ENCODE assay signal across 9 cellular contexts in the genomic region with DNA sequence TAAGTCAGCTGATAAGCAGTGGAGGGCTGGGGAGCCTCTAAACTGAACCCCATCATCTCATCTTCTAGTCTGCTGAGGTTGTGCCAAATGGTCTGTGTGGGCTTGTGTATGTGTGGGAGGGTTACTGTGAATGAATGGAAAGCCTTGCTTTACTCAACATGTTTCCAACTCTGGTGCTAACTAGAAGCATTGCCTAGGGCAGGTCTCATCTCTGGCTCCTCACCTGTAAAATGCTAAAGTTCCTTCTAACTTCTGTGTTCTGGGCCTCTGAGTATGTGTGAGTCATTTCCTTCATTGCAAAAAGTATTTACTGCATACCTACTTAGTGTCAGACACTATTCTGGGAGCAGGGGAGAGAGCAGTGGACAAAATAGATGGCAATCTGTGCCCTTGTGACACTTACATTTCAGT. TPM values are rescaled to one million over a fixed set of nuclear protein-coding genes. Genes with fewer than 3 reads are reported as not detected.
DNase-seq lines count a peak whose midpoint lies in the region; ATAC-seq, FAIRE-seq and TF ChIP-seq lines count a peak whose summit lies in the region.
"Had no signal": no experiment of that assay in that cellular context is flagged by ENCODE, and none has a peak within 500 bp of the region (broad histone marks: within the 10 kb centered on the region; RNA-seq: fewer than 3 reads in every experiment).

No MANE protein-coding gene starts in this region.

- H3K4me3 ChIP-seq in kidney (ENCODE audit: low read length in 2 of 2) = peak overlapping the region; percentile 70 to 71
- H3K4me3 ChIP-seq: SK-N-MC had no signal

- H3K36me3 Mint-ChIP-seq in activated CD4-positive, alpha-beta T cell treated with anti-CD3 and anti-CD28 coated beads, Interleukin-2, amount 10 ng/mL, durations not matched to agents 7 days and 5 days (ENCODE audit: low read depth) = no peaks in the 10 kb centered on the region
- H3K36me3 Mint-ChIP-seq in activated T-helper 1 cell treated with anti-CD3 and anti-CD28 coated beads, Interleukin-12 subunit alpha, Interleukin-12 subunit beta, Interleukin-2, Interleukin-4 antibody, amounts not matched to agents 30 ng/mL and 10 ng/mL and 1 ng/mL, durations not matched to agents 14 hours and 24 hours and 36 hours (ENCODE audit: low read depth) = no peaks in the 10 kb centered on the region
- H3K36me3 Mint-ChIP-seq in stimulated activated naive B cell treated with anti-CD40 and anti-IgM and Interleukin-4, amounts not matched to agents 10 μg/mL and 1 μg/mL and 100 μg/mL, for 72 hours = peaks cover 0 to 3% of the 10 kb centered on the region in 2 donors

- H3K4me1 ChIP-seq in kidney (ENCODE audit: control insufficient read depth in 1 of 2, insufficient read depth in 1 of 2, low read depth in 1 of 2, low read length in 2 of 2) = peaks cover 24 to 32% of the 10 kb centered on the region in 2 donors

- no peaks in the 10 kb centered on the region for H3K36me3 ChIP-seq in kidney (ENCODE audit: control insufficient read depth in 1 of 2, insufficient read depth in 2 of 2, low read length in 2 of 2)

- peak overlapping the region; percentile 4 for H3K4me3 Mint-ChIP-seq in activated CD4-positive, alpha-beta T cell treated with anti-CD3 and anti-CD28 coated beads, Interleukin-2, amount 10 ng/mL, durations not matched to agents 7 days and 5 days
- peak overlapping the region; percentile 32 for H3K4me3 Mint-ChIP-seq in activated T-helper 1 cell treated with anti-CD3 and anti-CD28 coated beads, Interleukin-12 subunit alpha, Interleukin-12 subunit beta, Interleukin-2, Interleukin-4 antibody, amounts not matched to agents 30 ng/mL and 10 ng/mL and 1 ng/mL, durations not matched to agents 14 hours and 24 hours and 36 hours
- peak overlapping the region; percentile 80 to 81 for H3K4me3 Mint-ChIP-seq in stimulated activated naive B cell treated with anti-CD40 and anti-IgM and Interleukin-4, amounts not matched to agents 10 μg/mL and 1 μg/mL and 100 μg/mL, for 72 hours

- H3K4me1 Mint-ChIP-seq in activated CD4-positive, alpha-beta T cell treated with anti-CD3 and anti-CD28 coated beads, Interleukin-2, amount 10 ng/mL, durations not matched to agents 7 days and 5 days = peaks cover 32% of the 10 kb centered on the region
- peaks cover 33% of the 10 kb centered on the region for H3K4me1 Mint-ChIP-seq in activated T-helper 1 cell treated with anti-CD3 and anti-CD28 coated beads, Interleukin-12 subunit alpha, Interleukin-12 subunit beta, Interleukin-2, Interleukin-4 antibody, amounts not matched to agents 30 ng/mL and 10 ng/mL and 1 ng/mL, durations not matched to agents 14 hours and 24 hours and 36 hours (ENCODE audit: low read depth)
- peaks cover 28 to 36% of the 10 kb centered on the region in 2 donors for H3K4me1 Mint-ChIP-seq in stimulated activated naive B cell treated with anti-CD40 and anti-IgM and Interleukin-4, amounts not matched to agents 10 μg/mL and 1 μg/mL and 100 μg/mL, for 72 hours

- CTCF ChIA-PET in activated CD4-positive, alpha-beta T cell treated with anti-CD3 and anti-CD28 coated beads, Interleukin-2, amount 10 ng/mL, durations not matched to agents 7 days and 5 days (lab: Charles Lee) = interaction anchor here (0.7 kb wide), 1 partner anchor 9 kb away, joined by 3 read pairs; no protein-coding TSS in a partner anchor

- H3K27me3 Mint-ChIP-seq in activated CD4-positive, alpha-beta T cell treated with anti-CD3 and anti-CD28 coated beads, Interleukin-2, amount 10 ng/mL, durations not matched to agents 7 days and 5 days = peaks cover 73% of the 10 kb centered on the region
- peaks cover 81% of the 10 kb centered on the region for H3K27me3 Mint-ChIP-seq in activated T-helper 1 cell treated with anti-CD3 and anti-CD28 coated beads, Interleukin-12 subunit alpha, Interleukin-12 subunit beta, Interleukin-2, Interleukin-4 antibody, amounts not matched to agents 30 ng/mL and 10 ng/mL and 1 ng/mL, durations not matched to agents 14 hours and 24 hours and 36 hours (ENCODE audit: insufficient read depth)
- peaks cover 72 to 77% of the 10 kb centered on the region in 2 donors for H3K27me3 Mint-ChIP-seq in stimulated activated naive B cell treated with anti-CD40 and anti-IgM and Interleukin-4, amounts not matched to agents 10 μg/mL and 1 μg/mL and 100 μg/mL, for 72 hours

- no peak for FAIRE-seq in kidney (lab: Jason Lieb, UNC)

- H3K27ac Mint-ChIP-seq in activated CD4-positive, alpha-beta T cell treated with anti-CD3 and anti-CD28 coated beads, Interleukin-2, amount 10 ng/mL, durations not matched to agents 7 days and 5 days = no peak overlapping the region
- H3K27ac Mint-ChIP-seq in activated T-helper 1 cell treated with anti-CD3 and anti-CD28 coated beads, Interleukin-12 subunit alpha, Interleukin-12 subunit beta, Interleukin-2, Interleukin-4 antibody, amounts not matched to agents 30 ng/mL and 10 ng/mL and 1 ng/mL, durations not matched to agents 14 hours and 24 hours and 36 hours = no peak overlapping the region
- no peak overlapping the region for H3K27ac Mint-ChIP-seq in stimulated activated naive B cell treated with anti-CD40 and anti-IgM and Interleukin-4, amounts not matched to agents 10 μg/mL and 1 μg/mL and 100 μg/mL, for 72 hours

- intact Hi-C loops in activated T-helper 1 cell treated with anti-CD3 and anti-CD28 coated beads, Interleukin-12 subunit alpha, Interleukin-12 subunit beta, Interleukin-2, Interleukin-4 antibody, amounts not matched to agents 30 ng/mL and 10 ng/mL and 1 ng/mL, durations not matched to agents 14 hours and 24 hours and 36 hours (cut with micrococcal nuclease) = loop anchor here (2.0 to 10.0 kb wide), 2 partner anchors 162 to 632 kb away; partner anchors contain the start of gene MYO5B
- intact Hi-C loops in kidney (cut with DNase I) = no loop called here

- H3K27ac ChIP-seq in kidney (ENCODE audit: low read depth in 2 of 2, low read length in 2 of 2) = no peak overlapping the region
- H3K27ac ChIP-seq: SK-N-MC had no signal

- DNase-seq in activated CD4-positive, alpha-beta T cell treated with anti-CD3 and anti-CD28 coated beads, Interleukin-2, amount 10 ng/mL, durations not matched to agents 7 days and 5 days = no peak
- DNase-seq in activated CD4-positive, alpha-beta T cell treated with anti-CD3 and anti-CD28 coated beads, Interleukin-2, amount 50 U/mL, for 1 hour = no peak
- DNase-seq in activated T-helper 1 cell treated with anti-CD3 and anti-CD28 coated beads, Interleukin-12 subunit alpha, Interleukin-12 subunit beta, Interleukin-2, Interleukin-4 antibody, amounts not matched to agents 30 ng/mL and 10 ng/mL and 1 ng/mL, durations not matched to agents 14 hours and 24 hours and 36 hours (ENCODE audit: low spot score) = no peak
- DNase-seq in kidney (no peak), iPS-NIHi11 (ENCODE audit: low spot score) (no peak)
- no peak for DNase-seq in stimulated activated naive B cell treated with anti-CD40 and anti-IgM and Interleukin-4, amounts not matched to agents 10 μg/mL and 1 μg/mL and 100 μg/mL, for 72 hours
- no peak for DNase-seq in stimulated activated naive CD4-positive, alpha-beta T cell treated with Interleukin-2 at 50 U/mL for 16 hours (lab: John Stamatoyannopoulos, UW)

- H3K9me3 Mint-ChIP-seq in activated CD4-positive, alpha-beta T cell treated with anti-CD3 and anti-CD28 coated beads, Interleukin-2, amount 10 ng/mL, durations not matched to agents 7 days and 5 days = no peaks in the 10 kb centered on the region
- no peaks in the 10 kb centered on the region for H3K9me3 Mint-ChIP-seq in activated T-helper 1 cell treated with anti-CD3 and anti-CD28 coated beads, Interleukin-12 subunit alpha, Interleukin-12 subunit beta, Interleukin-2, Interleukin-4 antibody, amounts not matched to agents 30 ng/mL and 10 ng/mL and 1 ng/mL, durations not matched to agents 14 hours and 24 hours and 36 hours
- no peaks in the 10 kb centered on the region for H3K9me3 Mint-ChIP-seq in stimulated activated naive B cell treated with anti-CD40 and anti-IgM and Interleukin-4, amounts not matched to agents 10 μg/mL and 1 μg/mL and 100 μg/mL, for 72 hours

- TF ChIP-seq CTCF in kidney (IDR thresholded peaks at IDR 0.05; ENCODE audit: borderline replicate concordance, extremely low read depth, insufficient read depth) = no peak

- no peak overlapping the region for H3K9ac ChIP-seq in kidney (ENCODE audit: low read length in 2 of 2)

- H3K9me3 ChIP-seq in kidney (ENCODE audit: control insufficient read depth in 1 of 2, low read length in 2 of 2) = no peaks in the 10 kb centered on the region

- POLR2A ChIA-PET in activated CD4-positive, alpha-beta T cell treated with anti-CD3 and anti-CD28 coated beads, Interleukin-2, amount 10 ng/mL, durations not matched to agents 7 days and 5 days (lab: Charles Lee) = no interaction called here

- ATAC-seq in stimulated activated naive B cell treated with anti-CD40 and anti-IgM and Interleukin-4, amounts not matched to agents 10 μg/mL and 1 μg/mL and 100 μg/mL, for 72 hours (replicated peaks) = peak; percentile 25 to 30
- ATAC-seq in GM18907 (IDR thresholded peaks at IDR 0.05; ENCODE audit: unreplicated experiment) = no peak

RNA-seq across cellular contexts. Expression of gene LIPG, which starts 1.3 kb away (rescaled TPM):
- total RNA-seq in activated CD4-positive, alpha-beta T cell treated with anti-CD3 and anti-CD28 coated beads, Interleukin-2, amount 10 ng/mL, durations not matched to agents 7 days and 5 days = under 1 TPM in 1 of 2 experiments, not detected in 1; 0.15 TPM
- 0.29 and 0.88 TPM in 2 replicates for total RNA-seq in activated T-helper 1 cell treated with anti-CD3 and anti-CD28 coated beads, Interleukin-12 subunit alpha, Interleukin-12 subunit beta, Interleukin-2, Interleukin-4 antibody, amounts not matched to agents 30 ng/mL and 10 ng/mL and 1 ng/mL, durations not matched to agents 14 hours and 24 hours and 36 hours
- total RNA-seq in kidney = 50.9 TPM
- polyA plus RNA-seq in kidney (ENCODE audit: insufficient read depth, low read depth, low replicate concordance) = 4.8 TPM

Comparison
In these comparisons a context has a peak if more than half of its experiments do, and no peak if none do; other contexts are left out.
1. H3K4me3 Mint-ChIP-seq: peak in every context shown above with its lines; median percentile 80 in stimulated activated naive B cell treated with anti-CD40 and anti-IgM and Interleukin-4, amounts not matched to agents 10 μg/mL and 1 μg/mL and 100 μg/mL, for 72 hours; 32 in activated T-helper 1 cell treated with anti-CD3 and anti-CD28 coated beads, Interleukin-12 subunit alpha, Interleukin-12 subunit beta, Interleukin-2, Interleukin-4 antibody, amounts not matched to agents 30 ng/mL and 10 ng/mL and 1 ng/mL, durations not matched to agents 14 hours and 24 hours and 36 hours; 4 in activated CD4-positive, alpha-beta T cell treated with anti-CD3 and anti-CD28 coated beads, Interleukin-2, amount 10 ng/mL, durations not matched to agents 7 days and 5 days.
2. RNA of gene LIPG, which starts 1.3 kb away (total RNA-seq): 50.9 TPM in kidney (single experiment); 0.29 to 0.88 TPM in activated T-helper 1 cell treated with anti-CD3 and anti-CD28 coated beads, Interleukin-12 subunit alpha, Interleukin-12 subunit beta, Interleukin-2, Interleukin-4 antibody, amounts not matched to agents 30 ng/mL and 10 ng/mL and 1 ng/mL, durations not matched to agents 14 hours and 24 hours and 36 hours and 0.15 TPM in activated CD4-positive, alpha-beta T cell treated with anti-CD3 and anti-CD28 coated beads, Interleukin-2, amount 10 ng/mL, durations not matched to agents 7 days and 5 days; every median in the first group is over 10 times any median in the second.